In genomic region chr6:4822476-4822875, GRCh38 we compare ENCODE assay signal across 33 cellular contexts.
"Had no signal": no experiment of that assay in that cellular context is flagged by ENCODE, and none has a peak within 500 bp of the region (broad histone marks: within the 10 kb centered on the region; RNA-seq: fewer than 3 reads in every experiment).

No MANE protein-coding gene starts in this region.

- H3K27ac Mint-ChIP-seq: activated B cell treated with CpG ODN at 0.5 μM for 24 hours; activated CD8-positive, alpha-beta T cell treated with anti-CD3 and anti-CD28 coated beads for 36 hours; activated naive CD8-positive, alpha-beta T cell; activated T-helper 17 cell treated with anti-CD3 and anti-CD28 coated beads, Interleukin-2, amount 50 U/mL, for 72 hours; dendritic cell treated with granulocyte-macrophage colony-stimulating factor and Interleukin-4, amounts not matched to agents 40 ng/mL and 50 ng/mL, for 4 days; endodermal cell; T-helper 2 cell treated with Interferon-gamma antibody and Interleukin-4, amounts not matched to agents 5 μg/mL and 100 μg/mL, for 36 hours had no signal

- H3K4me1 ChIP-seq: heart left ventricle had no signal

- H3K4me3 ChIP-seq: coronary artery, dorsolateral prefrontal cortex, gastrocnemius medialis, heart left ventricle had no signal

- DNase-seq: activated B cell treated with CpG ODN at 0.5 μM for 24 hours; activated CD4-positive, alpha-beta T cell treated with anti-CD3 and anti-CD28 coated beads for 48 hours; activated CD4-positive, alpha-beta T cell treated with anti-CD3 and anti-CD28 coated beads, Interleukin-2, amount 50 U/mL, for 1 hour; activated CD4-positive, alpha-beta T cell treated with anti-CD3 and anti-CD28 coated beads, Interleukin-2, amount 50 U/mL, for 48 hours; activated CD8-positive, alpha-beta memory T cell treated with anti-CD3 and anti-CD28 coated beads for 24 hours; activated CD8-positive, alpha-beta T cell treated with anti-CD3 and anti-CD28 coated beads for 36 hours; activated effector memory CD4-positive, alpha-beta T cell treated with Interleukin-2 at 50 U/mL for 16 hours; activated gamma-delta T cell treated with Interleukin-2 at 50 U/mL for 16 hours; activated naive CD4-positive, alpha-beta T cell treated with anti-CD3 and anti-CD28 coated beads, Interleukin-2, amount 50 U/mL, for 16 hours; activated naive CD4-positive, alpha-beta T cell treated with Interleukin-2 at 50 U/mL for 16 hours; activated T-cell treated with anti-CD3 and anti-CD28 coated beads, Interleukin-2, amount 50 U/mL, for 4 hours; amniotic stem cell; anterior cingulate cortex; brain microvascular endothelial cell; dorsolateral prefrontal cortex; effector memory CD4-positive, alpha-beta T cell; endodermal cell; foreskin keratinocyte; gastrocnemius medialis; glutamatergic neuron; heart left ventricle; T1000; WERI-Rb-1 had no signal

- H3K4me3 Mint-ChIP-seq: activated B cell treated with CpG ODN at 0.5 μM for 24 hours; activated CD8-positive, alpha-beta T cell treated with anti-CD3 and anti-CD28 coated beads for 36 hours; activated naive CD8-positive, alpha-beta T cell; activated T-cell treated with anti-CD3 and anti-CD28 coated beads, Interleukin-2, amount 50 U/mL, for 4 hours; activated T-helper 17 cell treated with anti-CD3 and anti-CD28 coated beads, Interleukin-2, amount 50 U/mL, for 72 hours; central memory CD8-positive, alpha-beta T cell; dendritic cell treated with granulocyte-macrophage colony-stimulating factor and Interleukin-4, amounts not matched to agents 40 ng/mL and 50 ng/mL, for 4 days; endodermal cell; T-helper 2 cell treated with Interferon-gamma antibody and Interleukin-4, amounts not matched to agents 5 μg/mL and 100 μg/mL, for 36 hours had no signal

- FAIRE-seq: astrocyte, bronchial epithelial cell had no signal

- H3K27me3 ChIP-seq: brain microvascular endothelial cell, dorsolateral prefrontal cortex, foreskin keratinocyte, gastrocnemius medialis, heart left ventricle had no signal

- H3K27me3 Mint-ChIP-seq: activated B cell treated with CpG ODN at 0.5 μM for 24 hours; activated CD8-positive, alpha-beta T cell treated with anti-CD3 and anti-CD28 coated beads for 36 hours; activated naive CD8-positive, alpha-beta T cell; activated T-helper 17 cell treated with anti-CD3 and anti-CD28 coated beads, Interleukin-2, amount 50 U/mL, for 72 hours; central memory CD8-positive, alpha-beta T cell; dendritic cell treated with granulocyte-macrophage colony-stimulating factor and Interleukin-4, amounts not matched to agents 40 ng/mL and 50 ng/mL, for 4 days had no signal

- H3K27ac ChIP-seq: brain microvascular endothelial cell, coronary artery, dorsolateral prefrontal cortex, foreskin keratinocyte, gastrocnemius medialis, heart left ventricle, WERI-Rb-1 had no signal

- H3K36me3 ChIP-seq: brain microvascular endothelial cell, gastrocnemius medialis, heart left ventricle, WERI-Rb-1 had no signal

- ATAC-seq: activated CD4-positive, CD25-positive, alpha-beta regulatory T cell treated with anti-CD3 and anti-CD28 coated beads, Interleukin-2, amount 50 U/mL, for 24 hours; activated CD8-positive, alpha-beta T cell treated with anti-CD3 and anti-CD28 coated beads for 36 hours; activated T-cell treated with anti-CD3 and anti-CD28 coated beads, Interleukin-2, amount 50 U/mL, for 4 hours; activated T-helper 17 cell treated with anti-CD3 and anti-CD28 coated beads, Interleukin-2, amount 50 U/mL, for 72 hours; esophagus mucosa; foreskin keratinocyte; gastrocnemius medialis; heart left ventricle had no signal
